Comparison of ENCODE assay signal across 18 cellular contexts in genomic region chr4:158621729-158622128, GRCh38.
"Had no signal": no experiment of that assay in that cellular context is flagged by ENCODE, and none has a peak within 500 bp of the region (broad histone marks: within the 10 kb centered on the region; RNA-seq: fewer than 3 reads in every experiment).

No MANE protein-coding gene starts in this region.

- H3K4me3 ChIP-seq: coronary artery, esophagus squamous epithelium, skin epidermis, tibial artery had no signal

- ATAC-seq: activated T-cell treated with anti-CD3 and anti-CD28 coated beads, Interleukin-2, amount 50 U/mL, for 4 hours; right cardiac atrium; stimulated activated naive B cell treated with anti-CD40 and anti-IgM and Interleukin-4, amounts not matched to agents 10 μg/mL and 1 μg/mL and 100 μg/mL, for 72 hours had no signal

- DNase-seq: activated CD4-positive, alpha-beta memory T cell treated with anti-CD3 and anti-CD28 coated beads, Interleukin-2, amount 10 ng/mL, durations not matched to agents 7 days and 5 days; activated CD4-positive, alpha-beta T cell treated with anti-CD3 and anti-CD28 coated beads for 4 hours; activated effector memory CD4-positive, alpha-beta T cell treated with Interleukin-2 at 50 U/mL for 16 hours; activated T-cell treated with anti-CD3 and anti-CD28 coated beads, Interleukin-2, amount 50 U/mL, for 4 hours; caudate nucleus; esophagus squamous epithelium; hippocampal formation; kidney glomerular epithelial cell; nephron progenitor cell; occipital lobe; right cardiac atrium; stimulated activated CD4-positive, alpha-beta T cell treated with anti-CD3 and anti-CD28 coated beads, Interleukin-15, amount 100 ng/mL, for 24 hours; stimulated activated CD4-positive, alpha-beta T cell treated with anti-CD3 and anti-CD28 coated beads, Interleukin-4, amount 100 ng/mL, for 1 hour; stimulated activated naive B cell treated with anti-CD40 and anti-IgM and Interleukin-4, amounts not matched to agents 10 μg/mL and 1 μg/mL and 100 μg/mL, for 72 hours; tibial artery had no signal

- H3K36me3 ChIP-seq: esophagus squamous epithelium, tibial artery had no signal

- FAIRE-seq: urothelium cell line had no signal

- H3K27me3 ChIP-seq: esophagus squamous epithelium, tibial artery had no signal
